Comparison of ENCODE assay signal across 15 cellular contexts in the genomic region with DNA sequence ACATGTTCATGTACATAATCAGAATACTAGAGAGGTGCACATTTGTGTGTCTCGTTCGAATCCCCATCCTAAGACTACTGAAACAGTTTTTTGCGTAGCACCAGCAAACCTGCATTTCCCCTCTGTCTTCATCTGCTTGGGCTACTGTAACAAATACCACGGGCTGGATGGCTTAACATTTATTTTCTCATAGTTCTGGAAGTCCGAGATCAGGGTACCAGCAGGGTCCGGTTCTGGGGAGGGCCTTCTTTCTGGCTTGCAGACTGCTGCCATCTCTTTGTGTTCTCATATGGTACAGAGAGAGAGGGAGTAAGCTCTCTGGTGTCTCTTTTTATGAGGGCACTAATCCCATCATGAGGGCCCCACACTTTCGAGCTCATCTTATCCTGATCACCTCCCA. TPM values are rescaled to one million over a fixed set of nuclear protein-coding genes. Genes with fewer than 3 reads are reported as not detected.
DNase-seq lines count a peak whose midpoint lies in the region; ATAC-seq and TF ChIP-seq lines count a peak whose summit lies in the region.
"Had no signal": no experiment of that assay in that cellular context is flagged by ENCODE, and none has a peak within 500 bp of the region (broad histone marks: within the 10 kb centered on the region; RNA-seq: fewer than 3 reads in every experiment).

No MANE protein-coding gene starts in this region.

- no peak overlapping the region for H2BK120ac ChIP-seq in trophoblast cell (ENCODE audit: insufficient read depth, low read length, poor library complexity)

- TF ChIP-seq POLR2A in breast epithelium (IDR thresholded peaks at IDR 0.05) = no peak

- H3K9me2 ChIP-seq in OCI-LY7 (ENCODE audit: insufficient read depth, low read length) = no peaks in the 10 kb centered on the region

- no peak overlapping the region for H3K9ac ChIP-seq in trophoblast cell (ENCODE audit: low read length)
- H3K9ac ChIP-seq: BLaER1 treated with 17β-estradiol and CSF1 and Interleukin-3, amounts not matched to agents 10 nM and 100 nM had no signal

- H3K27ac ChIP-seq in breast epithelium = no peak overlapping the region
- H3K27ac ChIP-seq in OCI-LY7 (ENCODE audit: low read depth, low read length, poor library complexity, severe bottlenecking) = no peak overlapping the region
- H3K27ac ChIP-seq in trophoblast cell (ENCODE audit: low read depth, low read length) = no peak overlapping the region
- H3K27ac ChIP-seq: BLaER1 treated with 17β-estradiol and CSF1 and Interleukin-3, amounts not matched to agents 10 nM and 100 nM had no signal

- H3K14ac ChIP-seq in trophoblast cell (ENCODE audit: low read length) = no peak overlapping the region

- no peak for DNase-seq in MCF 10A (ENCODE audit: unreplicated experiment)
- no peak for DNase-seq in breast epithelium (ENCODE audit: low spot score in 2 of 2)
- DNase-seq in OCI-LY7 (ENCODE audit: low spot score) = no peak
- DNase-seq in chondrocyte (ENCODE audit: low spot score) = peak; percentile 7
- DNase-seq in trophoblast cell = peak; percentile 85 to 87
- no peak for DNase-seq in activated CD4-positive, CD25-positive, alpha-beta regulatory T cell (lab: John Stamatoyannopoulos, UW)
- DNase-seq in stimulated activated naive B cell treated with anti-CD40 and anti-IgM and Interleukin-4, amounts not matched to agents 10 μg/mL and 1 μg/mL and 100 μg/mL, for 72 hours = no peak
- DNase-seq: ACHN; CD4-positive, CD25-positive, alpha-beta regulatory T cell; DMS53; GF-D8; H7 had no signal

- H4K8ac ChIP-seq in trophoblast cell (ENCODE audit: low read depth, low read length) = no peak overlapping the region

- no peak overlapping the region for H4K91ac ChIP-seq in trophoblast cell (ENCODE audit: low read depth, low read length)

- no peak overlapping the region for H2BK5ac ChIP-seq in trophoblast cell (ENCODE audit: low read depth, low read length, poor library complexity)

- H3K4me2 ChIP-seq in OCI-LY7 (ENCODE audit: low read length) (no peak overlapping the region), trophoblast cell (ENCODE audit: low read length) (no peak overlapping the region)
- H3K4me2 ChIP-seq: BLaER1 treated with 17β-estradiol and CSF1 and Interleukin-3, amounts not matched to agents 10 nM and 100 nM; GM23338 had no signal

- no peak overlapping the region for H4K12ac ChIP-seq in trophoblast cell (ENCODE audit: low read depth, low read length)

- H2AFZ ChIP-seq in OCI-LY7 (ENCODE audit: low read length) (no peak overlapping the region), trophoblast cell (ENCODE audit: insufficient read depth, low read length, poor library complexity) (no peak overlapping the region)
- H2AFZ ChIP-seq: GM23338 had no signal

- no peak overlapping the region for H3K4me3 Mint-ChIP-seq in MCF 10A (ENCODE audit: unreplicated experiment)
- no peak overlapping the region for H3K4me3 Mint-ChIP-seq in chondrocyte (ENCODE audit: unreplicated experiment)
- H3K4me3 Mint-ChIP-seq in stimulated activated naive B cell treated with anti-CD40 and anti-IgM and Interleukin-4, amounts not matched to agents 10 μg/mL and 1 μg/mL and 100 μg/mL, for 72 hours = no peak overlapping the region
- H3K4me3 Mint-ChIP-seq: CD4-positive, CD25-positive, alpha-beta regulatory T cell; GM23338 had no signal

- no peaks in the 10 kb centered on the region for H3K9me3 Mint-ChIP-seq in MCF 10A (ENCODE audit: unreplicated experiment)
- no peaks in the 10 kb centered on the region for H3K9me3 Mint-ChIP-seq in chondrocyte (ENCODE audit: low read depth)
- no peaks in the 10 kb centered on the region for H3K9me3 Mint-ChIP-seq in stimulated activated naive B cell treated with anti-CD40 and anti-IgM and Interleukin-4, amounts not matched to agents 10 μg/mL and 1 μg/mL and 100 μg/mL, for 72 hours
- H3K9me3 Mint-ChIP-seq: CD4-positive, CD25-positive, alpha-beta regulatory T cell; GM23338 had no signal

- H3K4ac ChIP-seq in trophoblast cell (ENCODE audit: low read depth, low read length) = no peak overlapping the region

- H3K27me3 Mint-ChIP-seq in MCF 10A (ENCODE audit: insufficient read depth, unreplicated experiment) = no peaks in the 10 kb centered on the region
- no peaks in the 10 kb centered on the region for H3K27me3 Mint-ChIP-seq in chondrocyte (ENCODE audit: low read depth)
- H3K27me3 Mint-ChIP-seq in stimulated activated naive B cell treated with anti-CD40 and anti-IgM and Interleukin-4, amounts not matched to agents 10 μg/mL and 1 μg/mL and 100 μg/mL, for 72 hours = no peaks in the 10 kb centered on the region
- H3K27me3 Mint-ChIP-seq: CD4-positive, CD25-positive, alpha-beta regulatory T cell had no signal

- H2AK5ac ChIP-seq in trophoblast cell (ENCODE audit: low read length) = no peak overlapping the region

- H3K4me1 ChIP-seq in breast epithelium (no peaks in the 10 kb centered on the region), OCI-LY7 (ENCODE audit: insufficient read depth, low read length, poor library complexity, severe bottlenecking) (no peaks in the 10 kb centered on the region), trophoblast cell (ENCODE audit: control insufficient read depth in 1 of 2, insufficient read depth in 2 of 2, low read length in 2 of 2) (peaks cover 8 to 14% of the 10 kb centered on the region in 2 experiments)

- CTCF ChIA-PET in MCF 10A (lab: Yijun Ruan, JAX) = no interaction called here
- CTCF ChIA-PET in OCI-LY7 (lab: Charles Lee; ENCODE audit: unreplicated experiment) = no interaction called here

- H2BK12ac ChIP-seq in trophoblast cell (ENCODE audit: low read length) = no peak overlapping the region

- H3K27me3 ChIP-seq in breast epithelium (no peaks in the 10 kb centered on the region), trophoblast cell (ENCODE audit: insufficient read depth, low read length) (no peaks in the 10 kb centered on the region)
- H3K27me3 ChIP-seq: BLaER1 treated with 17β-estradiol and CSF1 and Interleukin-3, amounts not matched to agents 10 nM and 100 nM had no signal

- TF ChIP-seq CTCF in MCF 10A (IDR thresholded peaks at IDR 0.05; ENCODE audit: unreplicated experiment) (no peak), breast epithelium (IDR thresholded peaks at IDR 0.05) (no peak), OCI-LY7 (conservative IDR thresholded peaks at IDR 0.05; ENCODE audit: low read length) (no peak), chondrocyte (IDR thresholded peaks at IDR 0.05) (no peak)

- H3K36me3 ChIP-seq in breast epithelium (no peaks in the 10 kb centered on the region), OCI-LY7 (ENCODE audit: insufficient read depth, low read length) (peaks cover 97% of the 10 kb centered on the region), trophoblast cell (ENCODE audit: control insufficient read depth in 1 of 2, insufficient read depth in 2 of 2, low read length in 2 of 2) (peaks cover 55 to 66% of the 10 kb centered on the region in 2 experiments)

- POLR2A ChIA-PET in MCF 10A (lab: Yijun Ruan, JAX) = no interaction called here
- POLR2A ChIA-PET in OCI-LY7 (lab: Charles Lee) = no interaction called here

- H3K36me3 Mint-ChIP-seq in MCF 10A (ENCODE audit: insufficient read depth, unreplicated experiment) = peaks cover 97% of the 10 kb centered on the region
- peaks cover 41% of the 10 kb centered on the region for H3K36me3 Mint-ChIP-seq in chondrocyte (ENCODE audit: low read depth)
- peaks cover 33 to 35% of the 10 kb centered on the region in 2 donors for H3K36me3 Mint-ChIP-seq in stimulated activated naive B cell treated with anti-CD40 and anti-IgM and Interleukin-4, amounts not matched to agents 10 μg/mL and 1 μg/mL and 100 μg/mL, for 72 hours

- H3K79me2 ChIP-seq in OCI-LY7 (ENCODE audit: insufficient read depth, low read depth, low read length) (no peaks in the 10 kb centered on the region), trophoblast cell (ENCODE audit: control insufficient read depth, insufficient read depth, low read length, poor library complexity) (peaks cover 2% of the 10 kb centered on the region)

- peaks cover 6% of the 10 kb centered on the region for H3K79me1 ChIP-seq in trophoblast cell (ENCODE audit: low read length)

- no CpG with 5 or more reads among the region's 7 CpGs for WGBS in trophoblast cell (ENCODE audit: extremely low coverage, insufficient coverage, insufficient read length)

- intact Hi-C loops in MCF 10A (cut with micrococcal nuclease) = no loop called here
- intact Hi-C loops in breast epithelium (cut with DNase I; ENCODE audit: low total_unique reads) = no loop called here
- intact Hi-C loops in OCI-LY7 (cut with micrococcal nuclease; ENCODE audit: unreplicated experiment) = no loop called here

- H3K18ac ChIP-seq in trophoblast cell (ENCODE audit: low read length) = no peak overlapping the region

- no peaks in the 10 kb centered on the region for H3K9me3 ChIP-seq in breast epithelium
- no peaks in the 10 kb centered on the region for H3K9me3 ChIP-seq in OCI-LY7 (ENCODE audit: low read length)
- H3K9me3 ChIP-seq in trophoblast cell (ENCODE audit: insufficient read depth, low read depth, low read length) = peaks cover 2% of the 10 kb centered on the region
- H3K9me3 ChIP-seq: BLaER1 treated with 17β-estradiol and CSF1 and Interleukin-3, amounts not matched to agents 10 nM and 100 nM had no signal

- ATAC-seq in HG02840 (IDR thresholded peaks at IDR 0.05; ENCODE audit: low FRiP score, unreplicated experiment) = no peak
- ATAC-seq in stimulated activated naive B cell treated with anti-CD40 and anti-IgM and Interleukin-4, amounts not matched to agents 10 μg/mL and 1 μg/mL and 100 μg/mL, for 72 hours (replicated peaks) = no peak
- ATAC-seq: GM23338 had no signal

- BruUV-seq in MCF 10A (replicated peaks; lab: Mats Ljungman, UMichigan) = TSS peak; percentile 3
- BruUV-seq in OCI-LY7 (replicated peaks; lab: Mats Ljungman, UMichigan) = TSS peak; percentile 27

- H3K4me1 Mint-ChIP-seq in MCF 10A (ENCODE audit: insufficient read depth, unreplicated experiment) (no peaks in the 10 kb centered on the region), chondrocyte (ENCODE audit: low read depth) (peaks cover 41% of the 10 kb centered on the region)
- peaks cover 5 to 6% of the 10 kb centered on the region in 2 donors for H3K4me1 Mint-ChIP-seq in stimulated activated naive B cell treated with anti-CD40 and anti-IgM and Interleukin-4, amounts not matched to agents 10 μg/mL and 1 μg/mL and 100 μg/mL, for 72 hours
- H3K4me1 Mint-ChIP-seq: GM23338 had no signal

- H4K20me1 ChIP-seq in OCI-LY7 (ENCODE audit: insufficient read depth, low read length) = no peaks in the 10 kb centered on the region; the same call in 1 of the 2 replicates

- no peak overlapping the region for H3K4me3 ChIP-seq in breast epithelium
- H3K4me3 ChIP-seq in OCI-LY7 (ENCODE audit: low read depth, low read length, poor library complexity, severe bottlenecking) = no peak overlapping the region
- no peak overlapping the region for H3K4me3 ChIP-seq in trophoblast cell (ENCODE audit: low read depth, low read length)
- H3K4me3 ChIP-seq: BLaER1 treated with 17β-estradiol and CSF1 and Interleukin-3, amounts not matched to agents 10 nM and 100 nM; GM23338 had no signal

- H3K27ac Mint-ChIP-seq in MCF 10A (ENCODE audit: low read depth, unreplicated experiment) (no peak overlapping the region), chondrocyte (ENCODE audit: unreplicated experiment) (no peak overlapping the region)
- no peak overlapping the region for H3K27ac Mint-ChIP-seq in stimulated activated naive B cell treated with anti-CD40 and anti-IgM and Interleukin-4, amounts not matched to agents 10 μg/mL and 1 μg/mL and 100 μg/mL, for 72 hours
- H3K27ac Mint-ChIP-seq: GM23338 had no signal

- H3K23ac ChIP-seq in trophoblast cell (ENCODE audit: low read length) = no peak overlapping the region

RNA-seq across cellular contexts. Expression of a gene that starts 30.6 kb away (rescaled TPM):
- total RNA-seq in MCF 10A (2022) (216 and 220 TPM in 2 replicates), breast epithelium (100 to 1,000 TPM; 222 to 275 (median 253) TPM), OCI-LY7 (2022) (142 and 147 TPM in 2 replicates), chondrocyte (188 to 226 TPM (median 190 TPM) in 3 replicates)
- 157 and 204 TPM in 2 replicates for total RNA-seq in OCI-LY7 (2014; rRNA removed; shearing (Covaris generic))
- polyA plus RNA-seq in trophoblast cell (2013) = 105 TPM in 2 replicates

RNA-seq across cellular contexts. Expression of a gene that starts 55.6 kb away (rescaled TPM):
- total RNA-seq in MCF 10A (2022) (9.4 and 17.5 TPM in 2 replicates), breast epithelium (10 to 100 TPM in 1 of 3 donors, 1 to 10 TPM in 2; 5.9 to 10.2 (median 5.9) TPM), OCI-LY7 (2022) (83.3 and 86.0 TPM in 2 replicates), chondrocyte (3.4 to 9.9 TPM (median 6.6 TPM) in 3 replicates)
- total RNA-seq in OCI-LY7 (2014; rRNA removed; shearing (Covaris generic)) = 83.6 and 130 TPM in 2 replicates
- 10.1 and 11.7 TPM in 2 replicates for polyA plus RNA-seq in trophoblast cell (2013)

RNA-seq across cellular contexts. Expression of a gene that starts 56.0 kb away (rescaled TPM):
- 28.6 and 35.5 TPM in 2 replicates for total RNA-seq in MCF 10A (2022)
- total RNA-seq in breast epithelium = 100 to 1,000 TPM in 1 of 3 donors, 10 to 100 TPM in 2; 57.4 to 140 (median 96.0) TPM
- 16.6 and 22.5 TPM in 2 replicates for total RNA-seq in OCI-LY7 (2014; rRNA removed; shearing (Covaris generic))
- 18.0 and 23.2 TPM in 2 replicates for total RNA-seq in OCI-LY7 (2022)
- 68.6 to 84.3 TPM (median 68.6 TPM) in 3 replicates for total RNA-seq in chondrocyte
- polyA plus RNA-seq in trophoblast cell (2013) = 49.1 and 50.0 TPM in 2 replicates

Comparison
In these comparisons a context has a peak if more than half of its experiments do, and no peak if none do; other contexts are left out.
1. DNase-seq: peak in chondrocyte (single experiment) and trophoblast cell (2 of 2); none in MCF 10A (single experiment), breast epithelium (0 of 2), OCI-LY7 (single experiment), activated CD4-positive, CD25-positive, alpha-beta regulatory T cell (0 of 4) and stimulated activated naive B cell treated with anti-CD40 and anti-IgM and Interleukin-4, amounts not matched to agents 10 μg/mL and 1 μg/mL and 100 μg/mL, for 72 hours (single experiment).